Comparison of ENCODE assay signal across 1 cellular context in the genomic region with DNA sequence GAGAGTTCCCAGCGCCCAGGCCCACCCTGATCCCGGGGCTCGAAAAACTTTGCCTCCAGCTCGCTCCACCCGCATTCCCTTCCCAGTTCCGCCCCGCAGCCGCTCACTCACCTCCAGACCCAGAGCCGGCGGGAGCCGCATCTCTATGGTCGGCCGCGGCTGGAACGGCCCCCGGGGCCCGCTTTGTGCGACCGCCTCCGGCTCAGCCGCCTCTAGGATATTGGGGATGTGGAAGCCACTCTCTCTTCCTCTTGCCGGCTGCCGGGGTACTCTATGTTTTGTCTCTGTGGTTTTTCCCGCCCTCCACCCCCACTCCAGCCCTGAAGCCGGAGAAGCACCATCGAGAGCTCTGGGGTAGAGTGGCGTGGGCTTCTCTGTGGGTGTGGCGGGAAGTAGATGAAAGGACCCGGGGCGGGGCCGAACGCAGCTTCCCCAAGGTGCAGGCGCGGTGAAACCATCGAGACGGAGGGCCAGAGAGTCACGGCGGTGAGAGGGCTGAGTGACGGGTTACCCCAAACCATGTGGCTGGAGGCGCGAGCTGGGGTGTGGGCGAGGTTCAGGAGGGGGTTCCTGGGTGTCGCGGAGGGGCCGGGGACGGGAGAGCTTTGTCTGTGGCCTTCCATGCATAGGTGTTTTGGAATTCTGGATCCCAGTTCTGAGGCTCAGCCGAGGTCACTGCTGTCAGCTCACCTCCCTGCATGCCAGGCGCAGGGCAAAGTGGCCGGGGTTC.
TF ChIP-seq lines count a peak whose summit lies in the region.

A gene with protein sequence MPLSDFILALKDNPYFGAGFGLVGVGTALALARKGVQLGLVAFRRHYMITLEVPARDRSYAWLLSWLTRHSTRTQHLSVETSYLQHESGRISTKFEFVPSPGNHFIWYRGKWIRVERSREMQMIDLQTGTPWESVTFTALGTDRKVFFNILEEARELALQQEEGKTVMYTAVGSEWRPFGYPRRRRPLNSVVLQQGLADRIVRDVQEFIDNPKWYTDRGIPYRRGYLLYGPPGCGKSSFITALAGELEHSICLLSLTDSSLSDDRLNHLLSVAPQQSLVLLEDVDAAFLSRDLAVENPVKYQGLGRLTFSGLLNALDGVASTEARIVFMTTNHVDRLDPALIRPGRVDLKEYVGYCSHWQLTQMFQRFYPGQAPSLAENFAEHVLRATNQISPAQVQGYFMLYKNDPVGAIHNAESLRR (plus strand): TSS at position 426 of the 730 bp plus-strand sequence. CDS start 1,305 bp downstream, outside the sequence.
Gene ZNF142, minus strand, starts transcription at position 366 of the 730 bp plus-strand sequence. CDS start 3,194 bp downstream, outside the sequence.

TF ChIP-seq in HepG2, 621 proteins besides CTCF, POLR2A, EP300 and RAD21 (continued from another document and continues in another):
- TF ChIP-seq, protein P1, sequence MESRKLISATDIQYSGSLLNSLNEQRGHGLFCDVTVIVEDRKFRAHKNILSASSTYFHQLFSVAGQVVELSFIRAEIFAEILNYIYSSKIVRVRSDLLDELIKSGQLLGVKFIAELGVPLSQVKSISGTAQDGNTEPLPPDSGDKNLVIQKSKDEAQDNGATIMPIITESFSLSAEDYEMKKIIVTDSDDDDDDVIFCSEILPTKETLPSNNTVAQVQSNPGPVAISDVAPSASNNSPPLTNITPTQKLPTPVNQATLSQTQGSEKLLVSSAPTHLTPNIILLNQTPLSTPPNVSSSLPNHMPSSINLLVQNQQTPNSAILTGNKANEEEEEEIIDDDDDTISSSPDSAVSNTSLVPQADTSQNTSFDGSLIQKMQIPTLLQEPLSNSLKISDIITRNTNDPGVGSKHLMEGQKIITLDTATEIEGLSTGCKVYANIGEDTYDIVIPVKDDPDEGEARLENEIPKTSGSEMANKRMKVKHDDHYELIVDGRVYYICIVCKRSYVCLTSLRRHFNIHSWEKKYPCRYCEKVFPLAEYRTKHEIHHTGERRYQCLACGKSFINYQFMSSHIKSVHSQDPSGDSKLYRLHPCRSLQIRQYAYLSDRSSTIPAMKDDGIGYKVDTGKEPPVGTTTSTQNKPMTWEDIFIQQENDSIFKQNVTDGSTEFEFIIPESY (CRISPR knock-in tag; IDR thresholded peaks at IDR 0.05) = peak; percentile 34; the same call in 1 of the 2 replicates
- no peak for TF ChIP-seq KLF13 (CRISPR knock-in tag; IDR thresholded peaks at IDR 0.05)
- TF ChIP-seq ZFP62 (CRISPR knock-in tag; IDR thresholded peaks at IDR 0.05) = no peak
- TF ChIP-seq ZNF143 (CRISPR knock-in tag; IDR thresholded peaks at IDR 0.05) = peak; percentile 45
- no peak for TF ChIP-seq MAF1 (CRISPR knock-in tag; IDR thresholded peaks at IDR 0.05; ENCODE audit: borderline replicate concordance)
- no peak for TF ChIP-seq ZNF367 (CRISPR knock-in tag; IDR thresholded peaks at IDR 0.05; ENCODE audit: borderline replicate concordance)
- TF ChIP-seq CHCHD3 (CRISPR knock-in tag; IDR thresholded peaks at IDR 0.05) = no peak
- no peak for TF ChIP-seq PAF1 (CRISPR knock-in tag; IDR thresholded peaks at IDR 0.05)
- no peak for TF ChIP-seq SRSF4 (IDR thresholded peaks at IDR 0.05; ENCODE audit: low read depth, low read length, poor library complexity, severe bottlenecking)
- TF ChIP-seq RORA (CRISPR knock-in tag; IDR thresholded peaks at IDR 0.05) = no peak
- TF ChIP-seq FOXC1 (CRISPR knock-in tag; IDR thresholded peaks at IDR 0.05; ENCODE audit: borderline replicate concordance) = no peak; the same call in 1 of the 2 replicates
- peak; percentile 80; the same call in 1 of the 2 replicates for TF ChIP-seq HNF1B (CRISPR knock-in tag; IDR thresholded peaks at IDR 0.05)
- TF ChIP-seq ZNF552 (CRISPR knock-in tag; IDR thresholded peaks at IDR 0.05; ENCODE audit: borderline replicate concordance) = no peak; the same call in 1 of the 2 replicates
- no peak for TF ChIP-seq ZBTB7A (CRISPR knock-in tag; IDR thresholded peaks at IDR 0.05)
- no peak for TF ChIP-seq EZH2 (conservative IDR thresholded peaks at IDR 0.05; ENCODE audit: low read depth, low read length)
- TF ChIP-seq, protein P2, sequence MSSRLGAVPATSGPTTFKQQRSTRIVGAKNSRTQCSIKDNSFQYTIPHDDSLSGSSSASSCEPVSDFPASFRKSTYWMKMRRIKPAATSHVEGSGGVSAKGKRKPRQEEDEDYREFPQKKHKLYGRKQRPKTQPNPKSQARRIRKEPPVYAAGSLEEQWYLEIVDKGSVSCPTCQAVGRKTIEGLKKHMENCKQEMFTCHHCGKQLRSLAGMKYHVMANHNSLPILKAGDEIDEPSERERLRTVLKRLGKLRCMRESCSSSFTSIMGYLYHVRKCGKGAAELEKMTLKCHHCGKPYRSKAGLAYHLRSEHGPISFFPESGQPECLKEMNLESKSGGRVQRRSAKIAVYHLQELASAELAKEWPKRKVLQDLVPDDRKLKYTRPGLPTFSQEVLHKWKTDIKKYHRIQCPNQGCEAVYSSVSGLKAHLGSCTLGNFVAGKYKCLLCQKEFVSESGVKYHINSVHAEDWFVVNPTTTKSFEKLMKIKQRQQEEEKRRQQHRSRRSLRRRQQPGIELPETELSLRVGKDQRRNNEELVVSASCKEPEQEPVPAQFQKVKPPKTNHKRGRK (CRISPR knock-in tag; IDR thresholded peaks at IDR 0.05) = no peak
- TF ChIP-seq IKZF1 (IDR thresholded peaks at IDR 0.05) = no peak
- no peak for TF ChIP-seq ZNF766 (CRISPR knock-in tag; IDR thresholded peaks at IDR 0.05; ENCODE audit: borderline replicate concordance)
- no peak for TF ChIP-seq SMARCE1 (IDR thresholded peaks at IDR 0.05; ENCODE audit: borderline replicate concordance)
- TF ChIP-seq NONO (IDR thresholded peaks at IDR 0.05) = no peak
- peak; percentile 82 for TF ChIP-seq NONO (CRISPR knock-in tag; conservative IDR thresholded peaks at IDR 0.05)
- no peak for TF ChIP-seq HMGA1 (CRISPR knock-in tag; conservative IDR thresholded peaks at IDR 0.05)
- no peak for TF ChIP-seq ZBTB40 (IDR thresholded peaks at IDR 0.05)
- TF ChIP-seq ZBTB40 (CRISPR knock-in tag; IDR thresholded peaks at IDR 0.05) = no peak; the same call in none of the 2 replicates
- peak; percentile 83 for TF ChIP-seq ERF (CRISPR knock-in tag; IDR thresholded peaks at IDR 0.05)
- TF ChIP-seq, protein P3, sequence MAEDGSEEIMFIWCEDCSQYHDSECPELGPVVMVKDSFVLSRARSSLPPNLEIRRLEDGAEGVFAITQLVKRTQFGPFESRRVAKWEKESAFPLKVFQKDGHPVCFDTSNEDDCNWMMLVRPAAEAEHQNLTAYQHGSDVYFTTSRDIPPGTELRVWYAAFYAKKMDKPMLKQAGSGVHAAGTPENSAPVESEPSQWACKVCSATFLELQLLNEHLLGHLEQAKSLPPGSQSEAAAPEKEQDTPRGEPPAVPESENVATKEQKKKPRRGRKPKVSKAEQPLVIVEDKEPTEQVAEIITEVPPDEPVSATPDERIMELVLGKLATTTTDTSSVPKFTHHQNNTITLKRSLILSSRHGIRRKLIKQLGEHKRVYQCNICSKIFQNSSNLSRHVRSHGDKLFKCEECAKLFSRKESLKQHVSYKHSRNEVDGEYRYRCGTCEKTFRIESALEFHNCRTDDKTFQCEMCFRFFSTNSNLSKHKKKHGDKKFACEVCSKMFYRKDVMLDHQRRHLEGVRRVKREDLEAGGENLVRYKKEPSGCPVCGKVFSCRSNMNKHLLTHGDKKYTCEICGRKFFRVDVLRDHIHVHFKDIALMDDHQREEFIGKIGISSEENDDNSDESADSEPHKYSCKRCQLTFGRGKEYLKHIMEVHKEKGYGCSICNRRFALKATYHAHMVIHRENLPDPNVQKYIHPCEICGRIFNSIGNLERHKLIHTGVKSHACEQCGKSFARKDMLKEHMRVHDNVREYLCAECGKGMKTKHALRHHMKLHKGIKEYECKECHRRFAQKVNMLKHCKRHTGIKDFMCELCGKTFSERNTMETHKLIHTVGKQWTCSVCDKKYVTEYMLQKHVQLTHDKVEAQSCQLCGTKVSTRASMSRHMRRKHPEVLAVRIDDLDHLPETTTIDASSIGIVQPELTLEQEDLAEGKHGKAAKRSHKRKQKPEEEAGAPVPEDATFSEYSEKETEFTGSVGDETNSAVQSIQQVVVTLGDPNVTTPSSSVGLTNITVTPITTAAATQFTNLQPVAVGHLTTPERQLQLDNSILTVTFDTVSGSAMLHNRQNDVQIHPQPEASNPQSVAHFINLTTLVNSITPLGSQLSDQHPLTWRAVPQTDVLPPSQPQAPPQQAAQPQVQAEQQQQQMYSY (CRISPR knock-in tag; IDR thresholded peaks at IDR 0.05) = no peak; the same call in 1 of the 2 replicates
- TF ChIP-seq MYNN (CRISPR knock-in tag; IDR thresholded peaks at IDR 0.05; ENCODE audit: low read depth) = no peak
- TF ChIP-seq SRF (IDR thresholded peaks at IDR 0.05; ENCODE audit: low read depth, low read length) = no peak
- no peak for TF ChIP-seq ZBTB4 (CRISPR knock-in tag; IDR thresholded peaks at IDR 0.05; ENCODE audit: borderline replicate concordance)
- TF ChIP-seq SAFB2 (CRISPR knock-in tag; IDR thresholded peaks at IDR 0.05; ENCODE audit: borderline replicate concordance, low read depth) = no peak; the same call in 1 of the 2 replicates
